ENCODE assay signal across 8 cellular contexts in genomic region chr7:102287082-102287464, GRCh38. TPM values are rescaled to one million over a fixed set of nuclear protein-coding genes. Genes with fewer than 3 reads are reported as not detected.
DNase-seq lines count a peak whose midpoint lies in the region; ATAC-seq and TF ChIP-seq lines count a peak whose summit lies in the region.

No MANE protein-coding gene starts in this region.

- peaks cover 39% of the 10 kb centered on the region for H3K4me1 Mint-ChIP-seq in activated CD4-positive, alpha-beta T cell treated with anti-CD3 and anti-CD28 coated beads for 36 hours
- H3K4me1 Mint-ChIP-seq in glutamatergic neuron (ENCODE audit: low read depth, unreplicated experiment): peaks cover 15% of the 10 kb centered on the region

- ATAC-seq in activated CD4-positive, alpha-beta T cell treated with anti-CD3 and anti-CD28 coated beads for 36 hours: no peak
- ATAC-seq in SK-N-SH treated with all-trans-retinoic acid at 6 μM for 48 hours (peak; percentile 21), GM18870 (IDR thresholded peaks at IDR 0.05; ENCODE audit: unreplicated experiment) (no peak), HG02852 (IDR thresholded peaks at IDR 0.05; ENCODE audit: unreplicated experiment) (no peak)

- no peak for DNase-seq in activated CD4-positive, alpha-beta T cell treated with anti-CD3 and anti-CD28 coated beads for 36 hours
- DNase-seq in activated CD4-positive, alpha-beta T cell treated with anti-CD3 and anti-CD28 coated beads, Interleukin-2, amount 50 U/mL, for 1 hour: no peak
- DNase-seq in glutamatergic neuron: no peak
- DNase-seq in skeletal muscle cell (ENCODE audit: low read depth): no peak
- DNase-seq in HK-2 (ENCODE audit: unreplicated experiment): no peak

- intact Hi-C loops in activated CD4-positive, alpha-beta T cell treated with anti-CD3 and anti-CD28 coated beads for 36 hours (cut with DNase I, micrococcal nuclease): loop anchor here (2.0 to 10.0 kb wide), 3 partner anchors 110 to 178 kb away; partner anchors contain the start of genes ALKBH4 (in 2 of the 2), LRWD1 (in 2 of the 2) and PRKRIP1 (in 1 of the 2)

- peak overlapping the region; percentile 82 for H3K4me3 ChIP-seq in skeletal muscle cell (ENCODE audit: low read depth, low read length)

- H3K27me3 Mint-ChIP-seq in activated CD4-positive, alpha-beta T cell treated with anti-CD3 and anti-CD28 coated beads for 36 hours: peaks cover 17% of the 10 kb centered on the region
- peaks cover 14% of the 10 kb centered on the region for H3K27me3 Mint-ChIP-seq in glutamatergic neuron (ENCODE audit: unreplicated experiment)

- POLR2A ChIA-PET in activated CD4-positive, alpha-beta T cell treated with anti-CD3 and anti-CD28 coated beads for 36 hours (lab: Charles Lee): no interaction called here

- no peak overlapping the region for H3K27ac Mint-ChIP-seq in activated CD4-positive, alpha-beta T cell treated with anti-CD3 and anti-CD28 coated beads for 36 hours
- no peak overlapping the region for H3K27ac Mint-ChIP-seq in glutamatergic neuron (ENCODE audit: unreplicated experiment)

- CTCF ChIA-PET in activated CD4-positive, alpha-beta T cell treated with anti-CD3 and anti-CD28 coated beads for 36 hours (lab: Charles Lee): no interaction called here

- peak overlapping the region; percentile 56 for H3K4me3 Mint-ChIP-seq in activated CD4-positive, alpha-beta T cell treated with anti-CD3 and anti-CD28 coated beads for 36 hours
- peak overlapping the region; percentile 49 for H3K4me3 Mint-ChIP-seq in glutamatergic neuron (ENCODE audit: unreplicated experiment)

- no peaks in the 10 kb centered on the region for H3K36me3 Mint-ChIP-seq in activated CD4-positive, alpha-beta T cell treated with anti-CD3 and anti-CD28 coated beads for 36 hours (ENCODE audit: low read depth)
- H3K36me3 Mint-ChIP-seq in glutamatergic neuron (ENCODE audit: unreplicated experiment): no peaks in the 10 kb centered on the region

- H3K9me3 Mint-ChIP-seq in activated CD4-positive, alpha-beta T cell treated with anti-CD3 and anti-CD28 coated beads for 36 hours (ENCODE audit: low read depth): no peaks in the 10 kb centered on the region
- peaks cover 3% of the 10 kb centered on the region for H3K9me3 Mint-ChIP-seq in glutamatergic neuron (ENCODE audit: unreplicated experiment)

- TF ChIP-seq CTCF in glutamatergic neuron (IDR thresholded peaks at IDR 0.05; ENCODE audit: partially characterized antibody, unreplicated experiment): no peak

TF ChIP-seq in SK-N-SH treated with all-trans-retinoic acid at 6 μM for 48 hours, 23 proteins besides CTCF, POLR2A, EP300 and RAD21:
- TF ChIP-seq ZNF70 (CRISPR knock-in tag; IDR thresholded peaks at IDR 0.05) (0 out of 2 replicates have a peak, but pooled peaks have one; percentile 19), CSDC2 (CRISPR knock-in tag; IDR thresholded peaks at IDR 0.05) (no peak)

RNA-seq across cellular contexts. Expression of gene SH2B2, which starts 0.4 kb away (rescaled TPM):
- 1 to 10 TPM; 2.7 to 3.2 TPM for total RNA-seq in activated CD4-positive, alpha-beta T cell treated with anti-CD3 and anti-CD28 coated beads for 36 hours
- 11.6 TPM for total RNA-seq in glutamatergic neuron (ENCODE audit: unreplicated experiment)
